ENCODE assay signal across 1 cellular context in genomic region chr3:172213765-172214358, GRCh38.
TF ChIP-seq lines count a peak whose summit lies in the region.

No MANE protein-coding gene starts in this region.

TF ChIP-seq in GM12878, 131 proteins besides CTCF, POLR2A, EP300 and RAD21 (continued from another document):
- no peak for TF ChIP-seq CHD4 (IDR thresholded peaks at IDR 0.05)
- no peak for TF ChIP-seq CHD2 (IDR thresholded peaks at IDR 0.05; ENCODE audit: borderline replicate concordance, low read depth, low read length)
- no peak for TF ChIP-seq EGR1 (IDR thresholded peaks at IDR 0.05; ENCODE audit: borderline replicate concordance in 1 of 2, low read depth in 2 of 2, low read length in 2 of 2)
- TF ChIP-seq, protein P1, sequence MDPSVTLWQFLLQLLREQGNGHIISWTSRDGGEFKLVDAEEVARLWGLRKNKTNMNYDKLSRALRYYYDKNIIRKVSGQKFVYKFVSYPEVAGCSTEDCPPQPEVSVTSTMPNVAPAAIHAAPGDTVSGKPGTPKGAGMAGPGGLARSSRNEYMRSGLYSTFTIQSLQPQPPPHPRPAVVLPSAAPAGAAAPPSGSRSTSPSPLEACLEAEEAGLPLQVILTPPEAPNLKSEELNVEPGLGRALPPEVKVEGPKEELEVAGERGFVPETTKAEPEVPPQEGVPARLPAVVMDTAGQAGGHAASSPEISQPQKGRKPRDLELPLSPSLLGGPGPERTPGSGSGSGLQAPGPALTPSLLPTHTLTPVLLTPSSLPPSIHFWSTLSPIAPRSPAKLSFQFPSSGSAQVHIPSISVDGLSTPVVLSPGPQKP (IDR thresholded peaks at IDR 0.05; ENCODE audit: low read depth, low read length) = no peak
- no peak for TF ChIP-seq ATF7 (IDR thresholded peaks at IDR 0.05; ENCODE audit: low read depth)
- TF ChIP-seq, protein P2, sequence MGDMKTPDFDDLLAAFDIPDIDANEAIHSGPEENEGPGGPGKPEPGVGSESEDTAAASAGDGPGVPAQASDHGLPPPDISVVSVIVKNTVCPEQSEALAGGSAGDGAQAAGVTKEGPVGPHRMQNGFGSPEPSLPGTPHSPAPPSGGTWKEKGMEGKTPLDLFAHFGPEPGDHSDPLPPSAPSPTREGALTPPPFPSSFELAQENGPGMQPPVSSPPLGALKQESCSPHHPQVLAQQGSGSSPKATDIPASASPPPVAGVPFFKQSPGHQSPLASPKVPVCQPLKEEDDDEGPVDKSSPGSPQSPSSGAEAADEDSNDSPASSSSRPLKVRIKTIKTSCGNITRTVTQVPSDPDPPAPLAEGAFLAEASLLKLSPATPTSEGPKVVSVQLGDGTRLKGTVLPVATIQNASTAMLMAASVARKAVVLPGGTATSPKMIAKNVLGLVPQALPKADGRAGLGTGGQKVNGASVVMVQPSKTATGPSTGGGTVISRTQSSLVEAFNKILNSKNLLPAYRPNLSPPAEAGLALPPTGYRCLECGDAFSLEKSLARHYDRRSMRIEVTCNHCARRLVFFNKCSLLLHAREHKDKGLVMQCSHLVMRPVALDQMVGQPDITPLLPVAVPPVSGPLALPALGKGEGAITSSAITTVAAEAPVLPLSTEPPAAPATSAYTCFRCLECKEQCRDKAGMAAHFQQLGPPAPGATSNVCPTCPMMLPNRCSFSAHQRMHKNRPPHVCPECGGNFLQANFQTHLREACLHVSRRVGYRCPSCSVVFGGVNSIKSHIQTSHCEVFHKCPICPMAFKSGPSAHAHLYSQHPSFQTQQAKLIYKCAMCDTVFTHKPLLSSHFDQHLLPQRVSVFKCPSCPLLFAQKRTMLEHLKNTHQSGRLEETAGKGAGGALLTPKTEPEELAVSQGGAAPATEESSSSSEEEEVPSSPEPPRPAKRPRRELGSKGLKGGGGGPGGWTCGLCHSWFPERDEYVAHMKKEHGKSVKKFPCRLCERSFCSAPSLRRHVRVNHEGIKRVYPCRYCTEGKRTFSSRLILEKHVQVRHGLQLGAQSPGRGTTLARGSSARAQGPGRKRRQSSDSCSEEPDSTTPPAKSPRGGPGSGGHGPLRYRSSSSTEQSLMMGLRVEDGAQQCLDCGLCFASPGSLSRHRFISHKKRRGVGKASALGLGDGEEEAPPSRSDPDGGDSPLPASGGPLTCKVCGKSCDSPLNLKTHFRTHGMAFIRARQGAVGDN (IDR thresholded peaks at IDR 0.05) = 0 out of 2 replicates have a peak, but pooled peaks have one; percentile 28
- TF ChIP-seq MEF2A (IDR thresholded peaks at IDR 0.05; ENCODE audit: insufficient read depth, low read depth, low read length) = 0 out of 2 replicates have a peak, but pooled peaks have one; percentile 50
- no peak for TF ChIP-seq PML (IDR thresholded peaks at IDR 0.05; ENCODE audit: low read length)
- TF ChIP-seq ESRRA (IDR thresholded peaks at IDR 0.05; ENCODE audit: low read length) = no peak
- no peak for TF ChIP-seq LARP7 (IDR thresholded peaks at IDR 0.05)
- TF ChIP-seq E2F8 (IDR thresholded peaks at IDR 0.05; ENCODE audit: low read depth, partially characterized antibody) = no peak
- TF ChIP-seq ZBTB40 (IDR thresholded peaks at IDR 0.05; ENCODE audit: borderline replicate concordance) = peak; percentile 27; the same call in 1 of the 2 replicates
- TF ChIP-seq BHLHE40 (IDR thresholded peaks at IDR 0.05; ENCODE audit: borderline replicate concordance in 1 of 2, low read depth in 2 of 2, low read length in 1 of 2) = peak in 1 of 2 experiments; percentile 21; a peak in 1 of 4 replicates
- 0 out of 2 replicates have a peak, but pooled peaks have one; percentile 34 for TF ChIP-seq YY1 (IDR thresholded peaks at IDR 0.05; ENCODE audit: low read depth, low read length)
- no peak for TF ChIP-seq TAF1 (IDR thresholded peaks at IDR 0.05; ENCODE audit: borderline replicate concordance, low read depth, low read length)
- TF ChIP-seq TCF7 (IDR thresholded peaks at IDR 0.05; ENCODE audit: borderline replicate concordance) = no peak
- TF ChIP-seq E2F4 (IDR thresholded peaks at IDR 0.05; ENCODE audit: low read depth, low read length) = no peak
- no peak for TF ChIP-seq SIN3A (IDR thresholded peaks at IDR 0.05; ENCODE audit: low read depth, low read length)
- TF ChIP-seq, protein P3, sequence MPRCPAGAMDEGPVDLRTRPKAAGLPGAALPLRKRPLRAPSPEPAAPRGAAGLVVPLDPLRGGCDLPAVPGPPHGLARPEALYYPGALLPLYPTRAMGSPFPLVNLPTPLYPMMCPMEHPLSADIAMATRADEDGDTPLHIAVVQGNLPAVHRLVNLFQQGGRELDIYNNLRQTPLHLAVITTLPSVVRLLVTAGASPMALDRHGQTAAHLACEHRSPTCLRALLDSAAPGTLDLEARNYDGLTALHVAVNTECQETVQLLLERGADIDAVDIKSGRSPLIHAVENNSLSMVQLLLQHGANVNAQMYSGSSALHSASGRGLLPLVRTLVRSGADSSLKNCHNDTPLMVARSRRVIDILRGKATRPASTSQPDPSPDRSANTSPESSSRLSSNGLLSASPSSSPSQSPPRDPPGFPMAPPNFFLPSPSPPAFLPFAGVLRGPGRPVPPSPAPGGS (IDR thresholded peaks at IDR 0.05; ENCODE audit: borderline replicate concordance, insufficient read depth, low read depth, low read length, poor library complexity, severe bottlenecking) = no peak
- no peak for TF ChIP-seq ZNF592 (IDR thresholded peaks at IDR 0.05)
- no peak for TF ChIP-seq TCF3 (IDR thresholded peaks at IDR 0.05; ENCODE audit: borderline replicate concordance, insufficient read depth, low read depth, low read length)
- no peak for TF ChIP-seq MXI1 (IDR thresholded peaks at IDR 0.05; ENCODE audit: low read depth, low read length)
- TF ChIP-seq MEF2B (IDR thresholded peaks at IDR 0.05; ENCODE audit: partially characterized antibody, poor library complexity, severe bottlenecking) = peak; percentile 63
